14 cellular contexts compared by ENCODE assay signal in the genomic region with DNA sequence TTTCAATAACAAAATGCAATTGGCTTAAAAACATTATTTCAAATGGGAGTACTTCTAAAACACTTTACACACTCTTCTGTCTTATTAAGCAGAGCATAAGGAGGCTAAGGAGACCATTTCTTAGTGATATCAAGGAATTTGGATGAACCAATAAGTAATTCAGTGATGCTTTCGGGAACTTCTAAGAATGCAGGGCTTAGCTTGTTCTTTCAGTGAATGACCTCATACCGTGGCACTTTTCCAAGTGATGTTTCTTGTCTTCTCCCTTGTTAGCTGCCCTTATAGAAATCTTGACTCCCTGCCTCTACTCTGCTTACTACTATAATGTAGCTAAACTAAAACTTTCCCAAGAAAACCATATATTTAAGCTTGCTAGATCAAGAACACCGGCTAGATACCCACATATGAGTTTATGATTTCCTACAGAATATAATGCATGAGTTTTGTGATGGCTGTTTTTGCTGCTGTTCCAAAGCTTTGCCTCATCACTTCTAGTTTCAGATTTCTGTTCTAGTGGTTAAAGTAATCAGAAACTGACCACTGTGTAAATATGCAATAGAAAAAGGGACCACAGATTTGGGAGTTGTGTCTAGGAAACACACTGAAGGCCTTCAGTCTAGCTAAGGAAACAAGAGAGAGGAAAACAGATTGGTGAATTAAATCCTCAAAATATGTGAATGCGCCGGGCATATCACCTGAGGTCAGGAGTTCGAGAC. TPM values are rescaled to one million over a fixed set of nuclear protein-coding genes. Genes with fewer than 3 reads are reported as not detected.
DNase-seq lines count a peak whose midpoint lies in the region; ATAC-seq and TF ChIP-seq lines count a peak whose summit lies in the region.
"Had no signal": no experiment of that assay in that cellular context is flagged by ENCODE, and none has a peak within 500 bp of the region (broad histone marks: within the 10 kb centered on the region; RNA-seq: fewer than 3 reads in every experiment).

No MANE protein-coding gene starts in this region.

- H3K4me1 Mint-ChIP-seq in naive thymus-derived CD4-positive, alpha-beta T cell, result no peaks in the 10 kb centered on the region
- H3K4me1 Mint-ChIP-seq in natural killer cell, result no peaks in the 10 kb centered on the region
- H3K4me1 Mint-ChIP-seq: nephron progenitor cell had no signal

- H3K9me3 ChIP-seq in HEK293 (ENCODE audit: control insufficient read depth, insufficient read depth, low read depth, low read length) (no peaks in the 10 kb centered on the region), SK-N-SH (no peaks in the 10 kb centered on the region), MG63 (no peaks in the 10 kb centered on the region)
- no peaks in the 10 kb centered on the region for H3K9me3 ChIP-seq in naive thymus-derived CD4-positive, alpha-beta T cell (ENCODE audit: control insufficient read depth in 2 of 3, low read length in 3 of 3)
- H3K9me3 ChIP-seq: ascending aorta, transverse colon had no signal

- DNase-seq in SK-N-SH (no peak), fibroblast of peridontal ligament (ENCODE audit: extremely low read depth) (peak; percentile 93), skeletal muscle cell (ENCODE audit: low read depth) (peak; percentile 85), GM10248 (ENCODE audit: extremely low spot score) (no peak), MG63 (no peak), natural killer cell (no peak)
- no peak for DNase-seq in naive thymus-derived CD4-positive, alpha-beta T cell
- DNase-seq: nephron progenitor cell, transverse colon had no signal

- H3K27me3 ChIP-seq in SK-N-SH (ENCODE audit: insufficient read depth) (no peaks in the 10 kb centered on the region), MG63 (no peaks in the 10 kb centered on the region)
- H3K27me3 ChIP-seq in naive thymus-derived CD4-positive, alpha-beta T cell (ENCODE audit: control insufficient read depth in 2 of 2, insufficient read depth in 2 of 2, low read length in 2 of 2), result no peaks in the 10 kb centered on the region
- H3K27me3 ChIP-seq: ascending aorta, transverse colon had no signal

- H4K20me1 ChIP-seq in SK-N-SH (ENCODE audit: insufficient read depth), result no peaks in the 10 kb centered on the region

- peaks cover 0 to 9% (median 3%) of the 10 kb centered on the region in 11 donors for H3K9me3 Mint-ChIP-seq in naive thymus-derived CD4-positive, alpha-beta T cell
- no peaks in the 10 kb centered on the region for H3K9me3 Mint-ChIP-seq in natural killer cell

- peaks cover 13 to 62% (median 31%) of the 10 kb centered on the region in 5 donors for H3K36me3 Mint-ChIP-seq in naive thymus-derived CD4-positive, alpha-beta T cell
- H3K36me3 Mint-ChIP-seq in natural killer cell, result peaks cover 12% of the 10 kb centered on the region

- intact Hi-C loops in naive thymus-derived CD4-positive, alpha-beta T cell (cut with micrococcal nuclease), result no loop called here
- intact Hi-C loops in natural killer cell (cut with micrococcal nuclease), result no loop called here

- peak overlapping the region in 1 of 9 donors; percentile 68 for H3K27ac Mint-ChIP-seq in naive thymus-derived CD4-positive, alpha-beta T cell
- no peak overlapping the region for H3K27ac Mint-ChIP-seq in natural killer cell
- H3K27ac Mint-ChIP-seq: nephron progenitor cell had no signal

- no peak overlapping the region for H3K4me2 ChIP-seq in SK-N-SH

- no peaks in the 10 kb centered on the region for H3K27me3 Mint-ChIP-seq in naive thymus-derived CD4-positive, alpha-beta T cell
- H3K27me3 Mint-ChIP-seq in natural killer cell (ENCODE audit: low read depth in 2 of 2), result no peaks in the 10 kb centered on the region

- no peaks in the 10 kb centered on the region for H3F3A ChIP-seq in SK-N-SH (replicated peaks; ENCODE audit: insufficient read depth)

- POLR2A ChIA-PET in HEK293 (lab: Yijun Ruan, JAX) (interaction anchor here (1.1 to 2.1 kb wide), 3 partner anchors 51 to 240 kb away, joined by 3 to 8 read pairs (median 7); a partner anchor contains a TSS), SK-N-SH (lab: Yijun Ruan, JAX) (interaction anchor here (0.6 kb wide), 1 partner anchor 25 kb away, joined by 3 read pairs; no protein-coding TSS in a partner anchor), GM10248 (lab: Yijun Ruan, JAX) (no interaction called here)
- POLR2A ChIA-PET in naive thymus-derived CD4-positive, alpha-beta T cell (lab: Charles Lee), result no interaction called here

- H3K27ac ChIP-seq in HEK293 (ENCODE audit: extremely low read depth, low read depth, low read length) (no peak overlapping the region), SK-N-SH (ENCODE audit: low read depth in 2 of 2, low read length in 1 of 2) (peak overlapping the region in 1 of 2 experiments; percentile 33; a peak in 1 of 4 replicates)
- no peak overlapping the region for H3K27ac ChIP-seq in naive thymus-derived CD4-positive, alpha-beta T cell (ENCODE audit: low read depth, low read length)
- H3K27ac ChIP-seq: ascending aorta, epithelial cell of prostate, skin epidermis, transverse colon had no signal

- TF ChIP-seq RAD21 in SK-N-SH (IDR thresholded peaks at IDR 0.05; ENCODE audit: low read length), result no peak

- no peak overlapping the region for H3K4me3 Mint-ChIP-seq in naive thymus-derived CD4-positive, alpha-beta T cell
- no peak overlapping the region for H3K4me3 Mint-ChIP-seq in natural killer cell
- H3K4me3 Mint-ChIP-seq: nephron progenitor cell had no signal

- H3K36me3 ChIP-seq in HEK293 (ENCODE audit: control insufficient read depth in 2 of 2, insufficient read depth in 1 of 2, low read length in 2 of 2) (peaks cover 0 to 22% of the 10 kb centered on the region in 2 experiments; a peak in 1 of 3 replicates), SK-N-SH (replicated peaks in 1 of 2; ENCODE audit: control insufficient read depth in 1 of 2, insufficient read depth in 2 of 2, low read length in 1 of 2) (peaks cover 13 to 16% of the 10 kb centered on the region in 2 experiments), MG63 (peaks cover 14% of the 10 kb centered on the region)
- H3K36me3 ChIP-seq in naive thymus-derived CD4-positive, alpha-beta T cell (ENCODE audit: control insufficient read depth in 2 of 3, insufficient read depth in 3 of 3, low read length in 3 of 3), result peaks cover under 1 to 18% (median 10%) of the 10 kb centered on the region in 3 experiments

- no peak for ATAC-seq in naive thymus-derived CD4-positive, alpha-beta T cell
- no peak for ATAC-seq in natural killer cell
- ATAC-seq: Right ventricle myocardium inferior had no signal

- TF ChIP-seq CTCF in HEK293 (tag by site-specific recombination; IDR thresholded peaks at IDR 0.05) (no peak), SK-N-SH (IDR thresholded peaks at IDR 0.05) (no peak), GM10248 (IDR thresholded peaks at IDR 0.05; ENCODE audit: control extremely low read depth, extremely low read depth, low read depth, missing control alignments) (no peak), natural killer cell (IDR thresholded peaks at IDR 0.05) (no peak)

- WGBS in SK-N-SH (ENCODE audit: low lambda C conversion rate), result 83% methylated on average over 6 of the region's 6 CpGs

- no peaks in the 10 kb centered on the region for H3K9me2 ChIP-seq in SK-N-SH

- no peaks in the 10 kb centered on the region for H3K79me2 ChIP-seq in SK-N-SH (ENCODE audit: insufficient read depth)

- H3K4me3 ChIP-seq in HEK293 (ENCODE audit: low read depth, low read length) (no peak overlapping the region), SK-N-SH (ENCODE audit: low read depth in 2 of 2, low read length in 1 of 2) (no peak overlapping the region), skeletal muscle cell (ENCODE audit: low read depth, low read length) (no peak overlapping the region), MG63 (no peak overlapping the region)
- no peak overlapping the region for H3K4me3 ChIP-seq in naive thymus-derived CD4-positive, alpha-beta T cell (ENCODE audit: low read length)
- H3K4me3 ChIP-seq: ascending aorta, skin epidermis, transverse colon had no signal

- no peak overlapping the region for H3K9ac ChIP-seq in SK-N-SH

- no peaks in the 10 kb centered on the region for H3K4me1 ChIP-seq in HEK293 (ENCODE audit: control insufficient read depth, insufficient read depth, low read length)
- no peaks in the 10 kb centered on the region for H3K4me1 ChIP-seq in SK-N-SH (ENCODE audit: control insufficient read depth in 1 of 2, insufficient read depth in 2 of 2, low read depth in 1 of 2, low read length in 1 of 2)
- no peaks in the 10 kb centered on the region for H3K4me1 ChIP-seq in naive thymus-derived CD4-positive, alpha-beta T cell (ENCODE audit: control insufficient read depth in 2 of 2, insufficient read depth in 2 of 2, low read length in 2 of 2)
- H3K4me1 ChIP-seq: ascending aorta, transverse colon had no signal

- CTCF ChIA-PET in HEK293 (lab: Yijun Ruan, JAX) (interaction anchor here (0.6 to 1.3 kb wide), 3 partner anchors 9 to 328 kb away, joined by 3 to 5 read pairs (median 3); no protein-coding TSS in a partner anchor), SK-N-SH (lab: Yijun Ruan, JAX) (interaction anchor here (1.0 kb wide), 1 partner anchor 15 kb away, joined by 4 read pairs; no protein-coding TSS in a partner anchor), GM10248 (lab: Yijun Ruan, JAX) (interaction anchor here (1.0 kb wide), 1 partner anchor 8 kb away, joined by 3 read pairs; no protein-coding TSS in a partner anchor)
- CTCF ChIA-PET in naive thymus-derived CD4-positive, alpha-beta T cell (lab: Charles Lee), result no interaction called here

- H2AFZ ChIP-seq in SK-N-SH (ENCODE audit: low read depth), result no peak overlapping the region

- no peak for TF ChIP-seq EP300 in SK-N-SH (IDR thresholded peaks at IDR 0.05; ENCODE audit: borderline replicate concordance in 1 of 2, low read depth in 1 of 2, low read length in 1 of 2)

RNA-seq across cellular contexts. Expression of a gene that starts 37.5 kb away (rescaled TPM):
- polyA plus RNA-seq in SK-N-SH (2012; rRNA removed), result 12.3 and 16.6 TPM in 2 replicates
- 13.4 and 16.3 TPM in 2 replicates for polyA plus RNA-seq in SK-N-SH (2012; cell fraction: cytosol; rRNA removed)
- polyA plus RNA-seq in SK-N-SH (2012; cell fraction: nucleus; rRNA removed), result 21.3 and 32.6 TPM in 2 replicates
- 1.4 and 1.8 TPM in 2 replicates for total RNA-seq in MG63 (2014; rRNA removed; shearing (Covaris generic); ENCODE audit: low replicate concordance)
- total RNA-seq in naive thymus-derived CD4-positive, alpha-beta T cell, result 1 to 10 TPM in 1 of 5 experiments, under 1 TPM in 2, not detected in 2; 0.19 to 1.2 (median 0.61) TPM
- polyA plus RNA-seq in naive thymus-derived CD4-positive, alpha-beta T cell, result not detected
- under 1 TPM in 1 of 3 donors, not detected in 2; 0.24 TPM for total RNA-seq in natural killer cell
- total RNA-seq: ascending aorta had no signal

RNA-seq across cellular contexts. Expression of a gene that starts 50.9 kb away (rescaled TPM):
- 6.4 and 8.0 TPM in 2 replicates for polyA plus RNA-seq in SK-N-SH (2012; rRNA removed)
- 2.5 and 2.7 TPM in 2 replicates for polyA plus RNA-seq in SK-N-SH (2012; cell fraction: cytosol; rRNA removed)
- 44.1 and 62.7 TPM in 2 replicates for polyA plus RNA-seq in SK-N-SH (2012; cell fraction: nucleus; rRNA removed)
- total RNA-seq in MG63 (2014; rRNA removed; shearing (Covaris generic); ENCODE audit: low replicate concordance), result 0.74 and 1.4 TPM in 2 replicates
- total RNA-seq in naive thymus-derived CD4-positive, alpha-beta T cell, result 10 to 100 TPM; 16.0 to 37.6 (median 24.2) TPM
- polyA plus RNA-seq in naive thymus-derived CD4-positive, alpha-beta T cell, result under 1 TPM; 0.32 to 0.85 TPM
- 10 to 100 TPM; 13.7 to 24.4 (median 14.3) TPM for total RNA-seq in natural killer cell

RNA-seq across cellular contexts. Expression of a gene that starts 51.0 kb away (rescaled TPM):
- polyA plus RNA-seq in SK-N-SH (2012; rRNA removed), result 752 and 1,162 TPM in 2 replicates
- polyA plus RNA-seq in SK-N-SH (2012; cell fraction: cytosol; rRNA removed), result 1,039 and 1,258 TPM in 2 replicates
- 308 and 341 TPM in 2 replicates for polyA plus RNA-seq in SK-N-SH (2012; cell fraction: nucleus; rRNA removed)
- 1,350 and 4,050 TPM in 2 replicates for total RNA-seq in MG63 (2014; rRNA removed; shearing (Covaris generic); ENCODE audit: low replicate concordance)
- 1,000 to 10,000 TPM in 4 of 5 experiments, 100 to 1,000 TPM in 1; 758 to 2,116 (median 1,670) TPM for total RNA-seq in naive thymus-derived CD4-positive, alpha-beta T cell
- 1,000 to 10,000 TPM; 4,766 to 4,835 TPM for polyA plus RNA-seq in naive thymus-derived CD4-positive, alpha-beta T cell
- 1,000 to 10,000 TPM in 1 of 3 donors, 100 to 1,000 TPM in 2; 672 to 1,208 (median 807) TPM for total RNA-seq in natural killer cell

Comparison
In these comparisons a context has a peak if more than half of its experiments do, and no peak if none do; other contexts are left out.
1. DNase-seq: peak in fibroblast of peridontal ligament (single experiment) and skeletal muscle cell (single experiment); none in SK-N-SH (single experiment), GM10248 (single experiment), MG63 (single experiment), naive thymus-derived CD4-positive, alpha-beta T cell (0 of 9) and natural killer cell (single experiment).
2. POLR2A ChIA-PET loops: an anchor here in HEK293 (1.1 to 2.1 kb wide) and SK-N-SH (0.6 kb wide); none called in GM10248 and naive thymus-derived CD4-positive, alpha-beta T cell.